Comparison of ENCODE assay signal across 16 cellular contexts in the genomic region with DNA sequence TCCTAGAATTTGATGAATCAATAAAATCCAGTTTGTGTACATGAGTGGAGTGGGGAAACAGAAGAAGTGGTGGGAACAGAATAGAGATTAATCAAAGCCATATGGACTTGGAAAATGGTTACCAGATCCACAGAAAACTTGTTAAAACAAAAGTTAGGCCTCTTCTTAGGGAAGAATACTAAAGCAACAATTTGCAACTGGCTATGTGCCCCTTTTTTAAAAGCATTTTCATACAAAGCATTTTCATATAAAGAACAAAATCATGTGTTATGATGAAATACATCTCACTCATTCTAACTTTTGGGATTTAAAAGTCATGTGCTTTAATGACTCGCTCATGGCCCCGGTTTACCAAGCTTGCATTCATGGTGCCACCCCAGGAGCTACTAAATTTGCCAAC.
"Had no signal": no experiment of that assay in that cellular context is flagged by ENCODE, and none has a peak within 500 bp of the region (broad histone marks: within the 10 kb centered on the region; RNA-seq: fewer than 3 reads in every experiment).

No MANE protein-coding gene starts in this region.

- H3K27ac ChIP-seq: colonic mucosa, gastroesophageal sphincter, heart right ventricle, lower lobe of right lung had no signal

- H3K4me3 ChIP-seq: colonic mucosa, gastroesophageal sphincter, heart right ventricle, lower lobe of right lung had no signal

- DNase-seq: activated CD4-positive, alpha-beta memory T cell treated with anti-CD3 and anti-CD28 coated beads, Interleukin-2, amount 10 ng/mL, durations not matched to agents 7 days and 5 days; activated CD4-positive, alpha-beta T cell treated with anti-CD3 and anti-CD28 coated beads for 36 hours; activated effector memory CD4-positive, alpha-beta T cell treated with Interleukin-2 at 50 U/mL for 16 hours; activated T-cell treated with anti-CD3 and anti-CD28 coated beads, Interleukin-2, amount 50 U/mL, for 4 hours; caudate nucleus; colonic mucosa; effector CD4-positive, alpha-beta T cell; heart right ventricle; left colon; lower lobe of right lung; naive B cell; nucleus accumbens; stimulated activated CD4-positive, alpha-beta T cell treated with anti-CD3 and anti-CD28 coated beads, Interleukin-4, amount 100 ng/mL, for 1 hour; stimulated activated naive CD4-positive, alpha-beta T cell treated with Interleukin-2 at 50 U/mL for 16 hours; T-helper 17 cell had no signal

- H3K36me3 ChIP-seq: colonic mucosa, gastroesophageal sphincter, heart right ventricle, lower lobe of right lung had no signal

- H3K27me3 ChIP-seq: colonic mucosa, gastroesophageal sphincter, heart right ventricle had no signal

- ATAC-seq: activated CD4-positive, alpha-beta T cell treated with anti-CD3 and anti-CD28 coated beads for 36 hours; activated T-cell treated with anti-CD3 and anti-CD28 coated beads, Interleukin-2, amount 50 U/mL, for 4 hours; gastroesophageal sphincter; heart right ventricle; left colon; lower lobe of right lung; T-helper 17 cell had no signal

- H3K9me3 ChIP-seq: colonic mucosa, gastroesophageal sphincter, heart right ventricle, lower lobe of right lung had no signal
